In genomic region chrX:100819837-100820666, GRCh38 we compare ENCODE assay signal across 8 cellular contexts. TPM values are rescaled to one million over a fixed set of nuclear protein-coding genes. Genes with fewer than 3 reads are reported as not detected.
A peak's percentile ranks its signal among the peaks of the same experiment; 100 is the strongest.
DNase-seq lines count a peak whose midpoint lies in the region; ATAC-seq, FAIRE-seq and TF ChIP-seq lines count a peak whose summit lies in the region.

CSTF2 (plus strand) TSS chrX:100820391; CDS start chrX:100820417, 26 bp downstream.

- H3K4me1 ChIP-seq in adipocyte (ENCODE audit: control insufficient read depth, insufficient read depth, low read length) (no peaks in the 10 kb centered on the region), heart right ventricle (peaks cover 0 to 7% (median 3%) of the 10 kb centered on the region in 9 donors), upper lobe of right lung (peaks cover 6% of the 10 kb centered on the region)

- DNase-seq in GM12891 (ENCODE audit: insufficient read length, low spot score) (peak; percentile 33), NCI-H1417 treated with DMSO at 0.1 percent for 48 hours (lab: John Stamatoyannopoulos, UW) (peak; percentile 18), T follicular helper cell (ENCODE audit: low read depth) (peak; percentile 71), adipocyte (ENCODE audit: low read depth) (peak; percentile 89), heart right ventricle (peak; percentile 71 to 80), posterior vena cava (ENCODE audit: low spot score) (peak; percentile 95), upper lobe of right lung (peak; percentile 92)

- intact Hi-C loops in heart right ventricle (cut with DNase I) (loop anchor here in 1 of 10 donors (5.0 kb wide), 1 partner anchor 277 kb away; the partner anchor contains the start of gene CENPI), posterior vena cava (cut with DNase I) (no loop called here), upper lobe of right lung (cut with DNase I) (no loop called here)

- TF ChIP-seq POLR2A in GM12891 (IDR thresholded peaks at IDR 0.05; ENCODE audit: low read depth, low read length), result peak; percentile 70

- H3K9me3 ChIP-seq in adipocyte (ENCODE audit: control insufficient read depth, low read length) (peaks cover 17% of the 10 kb centered on the region), heart right ventricle (peaks cover 0 to 7% (median 0%) of the 10 kb centered on the region in 11 donors), upper lobe of right lung (no peaks in the 10 kb centered on the region)

- H3K27me3 ChIP-seq in adipocyte (replicated peaks; ENCODE audit: control insufficient read depth, insufficient read depth, low read length) (peaks cover 28% of the 10 kb centered on the region), heart right ventricle (peaks cover 0 to 37% (median 0%) of the 10 kb centered on the region in 7 donors), upper lobe of right lung (no peaks in the 10 kb centered on the region)

- ATAC-seq in HG02798 (IDR thresholded peaks at IDR 0.05; ENCODE audit: poor library complexity, unreplicated experiment) (peak; percentile 100), heart right ventricle (peak; percentile 99 to 100 (median 100)), upper lobe of right lung (peak; percentile 100)

- peak; percentile 91 for FAIRE-seq in GM12891 (lab: Jason Lieb, UNC)

- H3K27ac ChIP-seq in heart right ventricle (peak within 1 kb of the TSS in 8 of 10 donors; percentile 26 to 62 (median 57)), upper lobe of right lung (peak within 1 kb of the TSS; percentile 81)

- WGBS in heart right ventricle, 2 donors, result 0% methylated on average over 48 to 49 of the region's 49 CpGs

- H3K9ac ChIP-seq in adipocyte (ENCODE audit: low read length), result peak within 1 kb of the TSS; percentile 81

- TF ChIP-seq CTCF in heart right ventricle (IDR thresholded peaks at IDR 0.05) (peak in 4 of 9 donors; percentile 4 to 33 (median 18)), upper lobe of right lung (IDR thresholded peaks at IDR 0.05) (peak; percentile 16)

- H3K4me3 ChIP-seq in adipocyte (ENCODE audit: low read length), result peak within 1 kb of the TSS; percentile 89
- peak within 1 kb of the TSS; percentile 34 to 75 (median 66) for H3K4me3 ChIP-seq in heart right ventricle
- peak within 1 kb of the TSS; percentile 67 for H3K4me3 ChIP-seq in upper lobe of right lung

- H3K36me3 ChIP-seq in adipocyte (ENCODE audit: control insufficient read depth, insufficient read depth, low read length, severe bottlenecking) (peaks cover 25% of the 10 kb centered on the region), heart right ventricle (peaks cover 0 to 33% (median 0%) of the 10 kb centered on the region in 9 donors), upper lobe of right lung (peaks cover 22% of the 10 kb centered on the region)

TF ChIP-seq in GM12891, 5 proteins besides CTCF, POLR2A, EP300 and RAD21:
- TF ChIP-seq POLR2AphosphoS5 (IDR thresholded peaks at IDR 0.05; ENCODE audit: low read depth, low read length), result peak; percentile 80
- peak; percentile 86 for TF ChIP-seq TAF1 (IDR thresholded peaks at IDR 0.05; ENCODE audit: low read depth, low read length)
- no peak for TF ChIP-seq PAX5 (IDR thresholded peaks at IDR 0.05; ENCODE audit: insufficient read depth, low read length, severe bottlenecking)
- TF ChIP-seq SPI1 (IDR thresholded peaks at IDR 0.05; ENCODE audit: low read depth, low read length), result peak; percentile 10; the same call in 1 of the 2 replicates
- peak; percentile 53; the same call in 1 of the 2 replicates for TF ChIP-seq POU2F2 (IDR thresholded peaks at IDR 0.05; ENCODE audit: low read depth, low read length)

RNA-seq across cellular contexts. Expression of gene CSTF2, which starts in this region (rescaled TPM):
- 17.8 TPM for polyA plus RNA-seq in GM12891 (2012; ENCODE audit: low read depth, missing spikeins)
- total RNA-seq in heart right ventricle (10 to 100 TPM in 1 of 10 donors, 1 to 10 TPM in 9; 5.7 to 10.7 (median 8.0) TPM), posterior vena cava (1 to 10 TPM; 7.4 to 9.3 TPM), upper lobe of right lung (12.2 TPM)
- polyA plus RNA-seq in heart right ventricle, result 1 to 10 TPM; 1.8 to 8.9 TPM

Comparison
In these comparisons a context has a peak if more than half of its experiments do, and no peak if none do; other contexts are left out.
1. Peak in every context shown above with its lines: DNase-seq, ATAC-seq, H3K4me3 ChIP-seq and H3K27ac ChIP-seq.
2. DNase-seq: peak in every context shown above with its lines; median percentile 95 in posterior vena cava; 92 in upper lobe of right lung; 89 in adipocyte; 76 in heart right ventricle; 71 in T follicular helper cell; 33 in GM12891; 18 in NCI-H1417 treated with DMSO at 0.1 percent for 48 hours.